In the genomic region with DNA sequence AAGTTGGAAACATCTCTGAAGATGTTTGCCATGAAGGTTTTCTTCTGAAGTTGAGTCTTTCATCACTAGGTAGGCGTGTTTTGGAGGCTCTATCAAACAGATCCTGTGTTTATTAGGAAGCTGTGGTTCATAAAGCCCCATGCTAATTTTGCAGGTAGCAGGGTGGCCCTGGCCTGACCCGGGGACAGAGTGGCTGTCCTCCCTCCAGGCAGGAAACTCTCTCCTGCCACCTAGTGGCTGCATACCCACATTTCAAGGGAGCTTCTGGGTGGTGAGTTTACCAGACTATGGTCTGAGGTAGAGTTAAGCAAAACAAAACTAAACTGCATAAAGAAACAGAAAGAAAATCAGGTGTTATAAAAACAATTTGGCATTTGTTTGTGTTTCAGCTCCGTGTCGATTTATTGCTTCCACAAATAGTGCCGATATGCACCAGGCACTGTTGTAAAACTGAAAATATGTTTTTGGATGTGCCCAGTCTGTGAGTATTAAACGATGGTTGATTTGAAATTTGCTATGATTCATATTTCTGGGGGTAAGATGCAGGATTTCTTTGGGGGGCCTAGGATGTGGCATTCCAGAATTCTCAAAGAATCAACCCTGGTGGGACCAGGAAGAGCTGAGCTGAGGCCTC, we compare ENCODE assay signal across 9 cellular contexts. TPM values are rescaled to one million over a fixed set of nuclear protein-coding genes. Genes with fewer than 3 reads are reported as not detected.
DNase-seq lines count a peak whose midpoint lies in the region; ATAC-seq, FAIRE-seq and TF ChIP-seq lines count a peak whose summit lies in the region.
"Had no signal": no experiment of that assay in that cellular context is flagged by ENCODE, and none has a peak within 500 bp of the region (broad histone marks: within the 10 kb centered on the region; RNA-seq: fewer than 3 reads in every experiment).

No MANE protein-coding gene starts in this region.

- H3K27ac ChIP-seq in A549: no peak overlapping the region

- peaks cover 6 to 21% (median 13%) of the 10 kb centered on the region in 3 donors for H3K4me1 Mint-ChIP-seq in T-cell
- H3K4me1 Mint-ChIP-seq in activated naive CD8-positive, alpha-beta T cell treated with anti-CD3 and anti-CD28 coated beads, Interleukin-2, amount 50 U/mL, for 24 hours: peaks cover 25% of the 10 kb centered on the region

- H3K4me3 Mint-ChIP-seq in T-cell: no peak overlapping the region
- no peak overlapping the region for H3K4me3 Mint-ChIP-seq in activated naive CD8-positive, alpha-beta T cell treated with anti-CD3 and anti-CD28 coated beads, Interleukin-2, amount 50 U/mL, for 24 hours

- H3K36me3 Mint-ChIP-seq in T-cell: no peaks in the 10 kb centered on the region
- H3K36me3 Mint-ChIP-seq in activated naive CD8-positive, alpha-beta T cell treated with anti-CD3 and anti-CD28 coated beads, Interleukin-2, amount 50 U/mL, for 24 hours (ENCODE audit: low read depth): no peaks in the 10 kb centered on the region

- TF ChIP-seq RAD21 in A549 (conservative IDR thresholded peaks at IDR 0.05 in 1 of 2, IDR thresholded peaks at IDR 0.05 in 1 of 2): peak; percentile 69 to 78

- no peaks in the 10 kb centered on the region for H3K9me3 ChIP-seq in A549

- TF ChIP-seq CTCF in A549 (IDR thresholded peaks at IDR 0.05): peak; percentile 61

- no peak for TF ChIP-seq POLR2A in A549 (IDR thresholded peaks at IDR 0.05; ENCODE audit: low read length)

- H3K4me3 ChIP-seq in A549: no peak overlapping the region

- no peaks in the 10 kb centered on the region for H3K4me1 ChIP-seq in A549

- DNase-seq in A549 (ENCODE audit: low read depth in 1 of 2, low spot score in 1 of 2) (peak; percentile 40 to 41), T-cell (peak; percentile 6 to 68 (median 46)), inferior parietal cortex (ENCODE audit: extremely low spot score) (peak; percentile 37), glomerular visceral epithelial cell (ENCODE audit: extremely low spot score) (no peak)
- peak; percentile 77 for DNase-seq in activated naive CD8-positive, alpha-beta T cell treated with anti-CD3 and anti-CD28 coated beads, Interleukin-2, amount 50 U/mL, for 24 hours
- peak; percentile 16 to 57 (median 44) for DNase-seq in stimulated activated CD4-positive, alpha-beta T cell treated with anti-CD3 and anti-CD28 coated beads, TNF-alpha, amount 100 ng/mL, for 1 hour (ENCODE audit: low read depth in 3 of 3, low spot score in 1 of 3)

- no peak for FAIRE-seq in A549 (lab: Jason Lieb, UNC)

- CTCF ChIA-PET in A549 (lab: Yijun Ruan, JAX): interaction anchor here (0.6 to 3.0 kb wide), 27 partner anchors 9 to 158 kb away, joined by 3 to 31 read pairs (median 4); a partner anchor contains a TSS
- CTCF ChIA-PET in T-cell (lab: Charles Lee): interaction anchor here (0.6 to 2.9 kb wide), 12 partner anchors 10 to 452 kb away, joined by 3 to 38 read pairs (median 4); a partner anchor contains a TSS

- H3K27ac Mint-ChIP-seq in T-cell: peak overlapping the region in 1 of 2 donors; percentile 47
- peak overlapping the region; percentile 25 for H3K27ac Mint-ChIP-seq in activated naive CD8-positive, alpha-beta T cell treated with anti-CD3 and anti-CD28 coated beads, Interleukin-2, amount 50 U/mL, for 24 hours

- no peaks in the 10 kb centered on the region for H3K27me3 Mint-ChIP-seq in T-cell
- H3K27me3 Mint-ChIP-seq in activated naive CD8-positive, alpha-beta T cell treated with anti-CD3 and anti-CD28 coated beads, Interleukin-2, amount 50 U/mL, for 24 hours: no peaks in the 10 kb centered on the region

- POLR2A ChIA-PET in A549 (lab: Yijun Ruan, JAX) (no interaction called here), T-cell (lab: Charles Lee) (interaction anchor here in 1 of 2 donors (0.6 kb wide), 1 partner anchor 39 kb away, joined by 5 read pairs; no protein-coding TSS in a partner anchor)

- 43% methylated on average over 6 of the region's 6 CpGs for WGBS in A549 (ENCODE audit: missing lambda C conversion rate)

- H3K4me2 ChIP-seq in A549: no peak overlapping the region

- TF ChIP-seq EP300 in A549 (IDR thresholded peaks at IDR 0.05): no peak

- H3K9me3 Mint-ChIP-seq in T-cell: no peaks in the 10 kb centered on the region
- H3K9me3 Mint-ChIP-seq in activated naive CD8-positive, alpha-beta T cell treated with anti-CD3 and anti-CD28 coated beads, Interleukin-2, amount 50 U/mL, for 24 hours: no peaks in the 10 kb centered on the region

- ATAC-seq in A549 (peak; percentile 64 to 86; a peak in 4 of 6 replicates), GM18861 (IDR thresholded peaks at IDR 0.05; ENCODE audit: unreplicated experiment) (peak; percentile 50), HG03565 (IDR thresholded peaks at IDR 0.05; ENCODE audit: unreplicated experiment) (peak; percentile 59), T-cell (replicated peaks in 1 of 4) (peak; percentile 71 to 84 (median 79))
- ATAC-seq in activated naive CD8-positive, alpha-beta T cell treated with anti-CD3 and anti-CD28 coated beads, Interleukin-2, amount 50 U/mL, for 24 hours: peak; percentile 47

TF ChIP-seq in A549, 52 proteins besides CTCF, POLR2A, EP300 and RAD21:
- TF ChIP-seq, protein P1, sequence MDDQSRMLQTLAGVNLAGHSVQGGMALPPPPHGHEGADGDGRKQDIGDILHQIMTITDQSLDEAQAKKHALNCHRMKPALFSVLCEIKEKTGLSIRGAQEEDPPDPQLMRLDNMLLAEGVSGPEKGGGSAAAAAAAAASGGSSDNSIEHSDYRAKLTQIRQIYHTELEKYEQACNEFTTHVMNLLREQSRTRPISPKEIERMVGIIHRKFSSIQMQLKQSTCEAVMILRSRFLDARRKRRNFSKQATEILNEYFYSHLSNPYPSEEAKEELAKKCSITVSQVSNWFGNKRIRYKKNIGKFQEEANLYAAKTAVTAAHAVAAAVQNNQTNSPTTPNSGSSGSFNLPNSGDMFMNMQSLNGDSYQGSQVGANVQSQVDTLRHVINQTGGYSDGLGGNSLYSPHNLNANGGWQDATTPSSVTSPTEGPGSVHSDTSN (IDR thresholded peaks at IDR 0.05): no peak
- TF ChIP-seq, protein P2, sequence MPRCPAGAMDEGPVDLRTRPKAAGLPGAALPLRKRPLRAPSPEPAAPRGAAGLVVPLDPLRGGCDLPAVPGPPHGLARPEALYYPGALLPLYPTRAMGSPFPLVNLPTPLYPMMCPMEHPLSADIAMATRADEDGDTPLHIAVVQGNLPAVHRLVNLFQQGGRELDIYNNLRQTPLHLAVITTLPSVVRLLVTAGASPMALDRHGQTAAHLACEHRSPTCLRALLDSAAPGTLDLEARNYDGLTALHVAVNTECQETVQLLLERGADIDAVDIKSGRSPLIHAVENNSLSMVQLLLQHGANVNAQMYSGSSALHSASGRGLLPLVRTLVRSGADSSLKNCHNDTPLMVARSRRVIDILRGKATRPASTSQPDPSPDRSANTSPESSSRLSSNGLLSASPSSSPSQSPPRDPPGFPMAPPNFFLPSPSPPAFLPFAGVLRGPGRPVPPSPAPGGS (IDR thresholded peaks at IDR 0.05): no peak
- TF ChIP-seq SMC3 (IDR thresholded peaks at IDR 0.05): peak; percentile 63
- no peak for TF ChIP-seq JUN (IDR thresholded peaks at IDR 0.05)
- no peak for TF ChIP-seq CHD2 (IDR thresholded peaks at IDR 0.05; ENCODE audit: low read length, partially characterized antibody)
- TF ChIP-seq NR3C1 (IDR thresholded peaks at IDR 0.05): no peak
- no peak for TF ChIP-seq EHF (CRISPR knock-in tag; IDR thresholded peaks at IDR 0.05)
TF ChIP-seq in A549: peak in this region for 1.

RNA-seq across cellular contexts. Expression of a gene that starts 26.0 kb away (rescaled TPM):
- not detected in 2 replicates for polyA plus RNA-seq in A549 (2011; rRNA removed)
- not detected in 2 replicates for polyA plus RNA-seq in A549 (2012; cell fraction: cytosol; rRNA removed)
- 0.38 TPM in 1 of 2 replicates, not detected in the other for polyA plus RNA-seq in A549 (2012; cell fraction: nucleus; rRNA removed)
- not detected in 3 replicates for polyA plus RNA-seq in A549 (2017; fragmentation: RNase III; extraction: RNeasy Plus Mini Kit Qiagen cat#74134 plus additional on column Dnase treatment)
- polyA minus RNA-seq in A549 (2011; rRNA and poly(A)+ RNA removed): not detected in 2 replicates
- not detected for total RNA-seq in T-cell
- total RNA-seq: mononuclear cell had no signal

RNA-seq across cellular contexts. Expression of a gene that starts 48.4 kb away (rescaled TPM):
- 0.70 and 0.98 TPM in 2 replicates for polyA plus RNA-seq in A549 (2011; rRNA removed)
- 0.38 and 0.41 TPM in 2 replicates for polyA plus RNA-seq in A549 (2012; cell fraction: cytosol; rRNA removed)
- 0.58 and 0.95 TPM in 2 replicates for polyA plus RNA-seq in A549 (2012; cell fraction: nucleus; rRNA removed)
- polyA plus RNA-seq in A549 (2017; fragmentation: RNase III; extraction: RNeasy Plus Mini Kit Qiagen cat#74134 plus additional on column Dnase treatment): 0.14 to 0.54 TPM (median 0.38 TPM) in 3 replicates
- polyA minus RNA-seq in A549 (2011; rRNA and poly(A)+ RNA removed): 0.88 and 1.8 TPM in 2 replicates
- 1 to 10 TPM in 2 of 5 donors, under 1 TPM in 2, not detected in 1; 0.76 to 4.4 (median 0.97) TPM for total RNA-seq in T-cell
